11 cellular contexts compared by ENCODE assay signal in the genomic region with DNA sequence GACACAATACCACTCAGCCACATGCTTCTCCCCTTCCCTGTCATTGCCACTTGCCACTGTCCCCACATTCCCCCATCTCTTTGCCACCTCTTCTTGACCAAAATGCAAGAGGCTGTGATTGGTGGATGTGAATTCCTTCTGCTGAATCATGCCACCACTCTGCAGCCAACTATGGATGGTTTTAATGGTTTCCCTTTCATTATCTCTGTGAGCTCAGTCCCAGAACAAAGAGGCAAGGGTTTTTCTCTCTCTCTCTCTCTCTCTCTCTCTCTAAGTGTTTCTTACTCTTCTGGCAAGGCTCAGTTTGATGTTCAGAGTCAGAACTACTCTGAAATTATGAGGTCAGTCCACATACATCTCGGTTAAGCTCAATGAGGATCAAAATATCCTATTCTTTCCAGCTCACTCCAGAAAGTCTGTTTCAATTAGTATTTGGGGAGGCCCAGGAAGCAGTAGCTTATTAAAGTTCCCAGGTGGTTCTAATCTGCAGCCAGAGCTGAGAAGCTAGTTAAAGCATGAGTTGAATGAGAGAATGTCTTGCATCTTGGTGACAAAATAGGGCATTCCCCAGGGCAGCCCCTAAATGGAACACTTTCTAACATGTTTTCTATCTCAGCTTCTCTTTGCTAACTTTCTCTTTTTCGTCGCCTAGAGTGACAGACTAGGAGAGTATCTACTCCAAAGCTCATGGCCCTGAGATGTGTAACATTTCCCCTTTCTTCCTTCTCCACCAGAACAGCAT. TPM values are rescaled to one million over a fixed set of nuclear protein-coding genes. Genes with fewer than 3 reads are reported as not detected.
DNase-seq lines count a peak whose midpoint lies in the region; ATAC-seq and TF ChIP-seq lines count a peak whose summit lies in the region.
"Had no signal": no experiment of that assay in that cellular context is flagged by ENCODE, and none has a peak within 500 bp of the region (broad histone marks: within the 10 kb centered on the region; RNA-seq: fewer than 3 reads in every experiment).

No MANE protein-coding gene starts in this region.

- H3K36me3 ChIP-seq in OCI-LY7 (ENCODE audit: insufficient read depth, low read length), result peaks cover 29% of the 10 kb centered on the region; the same call in 1 of the 2 replicates
- no peaks in the 10 kb centered on the region for H3K36me3 ChIP-seq in hepatocyte (replicated peaks; ENCODE audit: insufficient read depth, low read depth)

- H4K20me1 ChIP-seq in OCI-LY7 (ENCODE audit: insufficient read depth, low read length), result no peaks in the 10 kb centered on the region
- H4K20me1 ChIP-seq in hepatocyte (ENCODE audit: insufficient read depth, poor library complexity, severe bottlenecking), result no peaks in the 10 kb centered on the region

- 82% methylated on average over 3 of the region's 3 CpGs for WGBS in hepatocyte (ENCODE audit: low lambda C conversion rate, missing lambda C conversion rate)

- intact Hi-C loops in OCI-LY7 (cut with micrococcal nuclease; ENCODE audit: unreplicated experiment), result no loop called here

- H3K27me3 Mint-ChIP-seq in neural crest cell (ENCODE audit: low read depth), result peaks cover 1% of the 10 kb centered on the region
- H3K27me3 Mint-ChIP-seq in naive thymus-derived CD8-positive, alpha-beta T cell, result peaks cover 0 to 7% (median 4%) of the 10 kb centered on the region in 5 donors

- H3K4me1 ChIP-seq in OCI-LY7 (ENCODE audit: insufficient read depth, low read length, poor library complexity, severe bottlenecking), result peaks cover 28% of the 10 kb centered on the region
- H3K4me1 ChIP-seq in hepatocyte (ENCODE audit: insufficient read depth), result no peaks in the 10 kb centered on the region

- H3K4me3 ChIP-seq in OCI-LY7 (ENCODE audit: low read depth, low read length, poor library complexity, severe bottlenecking) (peak overlapping the region; percentile 12), hepatocyte (no peak overlapping the region)

- H3K36me3 Mint-ChIP-seq in neural crest cell (ENCODE audit: low read depth), result peaks cover 3% of the 10 kb centered on the region
- H3K36me3 Mint-ChIP-seq in naive thymus-derived CD8-positive, alpha-beta T cell, result peaks cover 0 to 5% (median 0%) of the 10 kb centered on the region in 3 donors

- no peak for TF ChIP-seq CTCF in OCI-LY7 (conservative IDR thresholded peaks at IDR 0.05; ENCODE audit: low read length)
- TF ChIP-seq CTCF in neural crest cell (conservative IDR thresholded peaks at IDR 0.05), result no peak
- no peak for TF ChIP-seq CTCF in hepatocyte (IDR thresholded peaks at IDR 0.05; ENCODE audit: poor library complexity)

- H3K79me2 ChIP-seq in OCI-LY7 (ENCODE audit: insufficient read depth, low read depth, low read length), result no peaks in the 10 kb centered on the region
- no peaks in the 10 kb centered on the region for H3K79me2 ChIP-seq in hepatocyte

- H3K4me3 Mint-ChIP-seq in neural crest cell, result no peak overlapping the region
- no peak overlapping the region for H3K4me3 Mint-ChIP-seq in naive thymus-derived CD8-positive, alpha-beta T cell

- DNase-seq in DMS53 (lab: John Stamatoyannopoulos, UW), result peak; percentile 15
- no peak for DNase-seq in DMS53 treated with DMSO at 0.1 percent for 48 hours (lab: John Stamatoyannopoulos, UW; ENCODE audit: unreplicated experiment)
- no peak for DNase-seq in OCI-LY7 (ENCODE audit: low spot score)
- DNase-seq in neural crest cell (ENCODE audit: low read depth, low spot score), result no peak
- no peak for DNase-seq in naive thymus-derived CD8-positive, alpha-beta T cell
- no peak for DNase-seq in hepatocyte (ENCODE audit: low spot score)
- DNase-seq in COLO829 (ENCODE audit: low spot score), result no peak
- DNase-seq: dermis blood vessel endothelial cell, NCI-H524 had no signal

- H3K27ac ChIP-seq in OCI-LY7 (ENCODE audit: low read depth, low read length, poor library complexity, severe bottlenecking) (peak overlapping the region; percentile 24), hepatocyte (no peak overlapping the region)
- H3K27ac ChIP-seq: 22Rv1 had no signal

- no TSS peak for BruUV-seq in OCI-LY7 (replicated peaks; lab: Mats Ljungman, UMichigan)

- H3K9me3 ChIP-seq in OCI-LY7 (ENCODE audit: low read length), result peaks cover 27% of the 10 kb centered on the region; the same call in 1 of the 2 replicates
- no peaks in the 10 kb centered on the region for H3K9me3 ChIP-seq in hepatocyte (ENCODE audit: low read depth)

- no peaks in the 10 kb centered on the region for H3K4me1 Mint-ChIP-seq in neural crest cell
- H3K4me1 Mint-ChIP-seq in naive thymus-derived CD8-positive, alpha-beta T cell, result peaks cover 5 to 10% (median 6%) of the 10 kb centered on the region in 4 donors

- CTCF ChIA-PET in OCI-LY7 (lab: Charles Lee; ENCODE audit: unreplicated experiment), result interaction anchor here (1.0 to 1.2 kb wide), 3 partner anchors 9 to 35 kb away, joined by 3 to 5 read pairs (median 3); no protein-coding TSS in a partner anchor

- H3K4me2 ChIP-seq in OCI-LY7 (ENCODE audit: low read length) (peak overlapping the region; percentile 38), hepatocyte (no peak overlapping the region)

- peaks cover 5% of the 10 kb centered on the region for H3K9me3 Mint-ChIP-seq in neural crest cell
- peaks cover 0 to 15% (median 4%) of the 10 kb centered on the region in 9 donors for H3K9me3 Mint-ChIP-seq in naive thymus-derived CD8-positive, alpha-beta T cell

- POLR2A ChIA-PET in OCI-LY7 (lab: Charles Lee), result interaction anchor here (0.5 to 1.6 kb wide), 7 partner anchors 10 to 65 kb away, joined by 3 to 12 read pairs (median 5); a partner anchor contains a TSS
- POLR2A ChIA-PET in naive thymus-derived CD8-positive, alpha-beta T cell (lab: Charles Lee), result no interaction called here

- peak overlapping the region; percentile 81 for H2AFZ ChIP-seq in OCI-LY7 (ENCODE audit: low read length)
- no peak overlapping the region for H2AFZ ChIP-seq in hepatocyte

- peak overlapping the region; percentile 70 for H3K27ac Mint-ChIP-seq in neural crest cell (ENCODE audit: unreplicated experiment)
- H3K27ac Mint-ChIP-seq in naive thymus-derived CD8-positive, alpha-beta T cell, result peak overlapping the region in 2 of 10 donors; percentile 38 to 91

- no peaks in the 10 kb centered on the region for H3K27me3 ChIP-seq in hepatocyte

- H3K9me2 ChIP-seq in OCI-LY7 (ENCODE audit: insufficient read depth, low read length) (no peaks in the 10 kb centered on the region), hepatocyte (replicated peaks; ENCODE audit: insufficient read depth) (no peaks in the 10 kb centered on the region)

- ATAC-seq in HG02610 (IDR thresholded peaks at IDR 0.05; ENCODE audit: unreplicated experiment), result peak; percentile 81
- no peak for ATAC-seq in naive thymus-derived CD8-positive, alpha-beta T cell

RNA-seq across cellular contexts. Expression of a gene that starts 8.5 kb away (rescaled TPM):
- 1.1 and 2.4 TPM in 2 replicates for total RNA-seq in OCI-LY7 (2014; rRNA removed; shearing (Covaris generic))
- total RNA-seq in OCI-LY7 (2022) (2.5 and 2.6 TPM in 2 replicates), neural crest cell (not detected in 2 replicates), hepatocyte (1.5 and 2.0 TPM in 2 replicates)
- not detected for total RNA-seq in naive thymus-derived CD8-positive, alpha-beta T cell
- polyA plus RNA-seq in naive thymus-derived CD8-positive, alpha-beta T cell, result not detected
- 1.8 and 2.3 TPM in 2 replicates for polyA plus RNA-seq in hepatocyte
- total RNA-seq: dermis blood vessel endothelial cell had no signal

RNA-seq across cellular contexts. Expression of a gene that starts 24.6 kb away (rescaled TPM):
- 10.8 and 13.5 TPM in 2 replicates for total RNA-seq in OCI-LY7 (2014; rRNA removed; shearing (Covaris generic))
- total RNA-seq in OCI-LY7 (2022) (18.9 and 22.2 TPM in 2 replicates), neural crest cell (not detected in 2 replicates), hepatocyte (0.56 TPM in 1 of 2 replicates, not detected in the other)
- under 1 TPM; 0.36 to 0.83 TPM for total RNA-seq in naive thymus-derived CD8-positive, alpha-beta T cell
- under 1 TPM in 1 of 3 donors, not detected in 2; 0.45 TPM for polyA plus RNA-seq in naive thymus-derived CD8-positive, alpha-beta T cell
- 0.13 TPM in 1 of 2 replicates, not detected in the other for polyA plus RNA-seq in hepatocyte
- total RNA-seq: dermis blood vessel endothelial cell had no signal
